33 cellular contexts compared by ENCODE assay signal in genomic region chrX:117215683-117216082, GRCh38.
"Had no signal": no experiment of that assay in that cellular context is flagged by ENCODE, and none has a peak within 500 bp of the region (broad histone marks: within the 10 kb centered on the region; RNA-seq: fewer than 3 reads in every experiment).

No MANE protein-coding gene starts in this region.

- H3K9ac ChIP-seq: parathyroid adenoma had no signal

- H3K4me1 ChIP-seq: parathyroid adenoma, psoas muscle, spleen, suprapubic skin, testis, tibial artery, transverse colon, upper lobe of right lung, uterus had no signal

- H3K36me3 ChIP-seq: neutrophil, ovary, spleen, suprapubic skin, tibial artery, transverse colon, upper lobe of right lung, uterus had no signal

- H3K27ac ChIP-seq: neutrophil, ovary, parathyroid adenoma, psoas muscle, skin epidermis, spleen, suprapubic skin, testis, tibial artery, transverse colon, upper lobe of right lung, uterus had no signal

- H3K4me3 Mint-ChIP-seq: naive thymus-derived CD8-positive, alpha-beta T cell; natural killer cell treated with Interleukin-12 subunit alpha and Interleukin-12 subunit beta and Interleukin-15 and Interleukin-18, amount 100 ng/mL, for 72 hours; nephron progenitor cell; neural crest cell; stimulated activated memory B cell treated with anti-CD40 and anti-IgM and Interleukin-4, amounts not matched to agents 10 μg/mL and 1 μg/mL and 100 μg/mL, for 72 hours; stimulated activated naive CD8-positive, alpha-beta T cell treated with anti-CD3 and anti-CD28 coated beads, Interleukin-15, amount 100 ng/mL, for 72 hours; type B pancreatic cell had no signal

- H3K36me3 Mint-ChIP-seq: natural killer cell treated with Interleukin-12 subunit alpha and Interleukin-12 subunit beta and Interleukin-15 and Interleukin-18, amount 100 ng/mL, for 72 hours; stimulated activated memory B cell treated with anti-CD40 and anti-IgM and Interleukin-4, amounts not matched to agents 10 μg/mL and 1 μg/mL and 100 μg/mL, for 72 hours; type B pancreatic cell had no signal

- H3K4me3 ChIP-seq: ovary, psoas muscle, skin epidermis, smooth muscle cell, spleen, suprapubic skin, testis, tibial artery, transverse colon, upper lobe of right lung, uterus had no signal

- ATAC-seq: naive thymus-derived CD8-positive, alpha-beta T cell; natural killer cell treated with Interleukin-12 subunit alpha and Interleukin-12 subunit beta and Interleukin-15 and Interleukin-18, amount 100 ng/mL, for 72 hours; psoas muscle; right cardiac atrium; sciatic nerve; stimulated activated memory B cell treated with anti-CD40 and anti-IgM and Interleukin-4, amounts not matched to agents 10 μg/mL and 1 μg/mL and 100 μg/mL, for 72 hours; stimulated activated naive CD8-positive, alpha-beta T cell treated with anti-CD3 and anti-CD28 coated beads, Interleukin-15, amount 100 ng/mL, for 72 hours; stimulated activated naive CD8-positive, alpha-beta T cell treated with anti-CD3 and anti-CD28 coated beads, Interleukin-15, Interleukin-2, amounts not matched to agents 100 U/mL and 50 U/mL, for 24 hours; upper lobe of right lung had no signal

- DNase-seq: naive thymus-derived CD8-positive, alpha-beta T cell; nephron progenitor cell; nucleus accumbens; ovary; posterior cingulate gyrus; psoas muscle; right cardiac atrium; spleen; stimulated activated CD4-positive, alpha-beta T cell treated with anti-CD3 and anti-CD28 coated beads, Interleukin-12 subunit alpha, Interleukin-12 subunit beta, amount 100 ng/mL, for 4 hours; stimulated activated CD4-positive, alpha-beta T cell treated with anti-CD3 and anti-CD28 coated beads, Interleukin-1b, Interleukin-23, amount 100 ng/mL, for 48 hours; stimulated activated CD4-positive, alpha-beta T cell treated with anti-CD3 and anti-CD28 coated beads, Interleukin-4, amount 100 ng/mL, for 1 hour; stimulated activated CD4-positive, alpha-beta T cell treated with anti-CD3 and anti-CD28 coated beads, Interleukin-4, amount 100 ng/mL, for 4 hours; stimulated activated CD8-positive, alpha-beta memory T cell treated with anti-CD3 and anti-CD28 coated beads, Interleukin-4, amount 100 ng/mL, for 48 hours; stimulated activated naive CD4-positive, alpha-beta T cell; stimulated activated naive CD8-positive, alpha-beta T cell treated with anti-CD3 and anti-CD28 coated beads, Interleukin-15, amount 100 ng/mL, for 72 hours; stimulated activated naive CD8-positive, alpha-beta T cell treated with anti-CD3 and anti-CD28 coated beads, Interleukin-15, Interleukin-2, amounts not matched to agents 100 U/mL and 50 U/mL, for 24 hours; substantia nigra; testis; tibial artery; transverse colon; upper lobe of right lung; uterus had no signal

- H3K27ac Mint-ChIP-seq: naive thymus-derived CD8-positive, alpha-beta T cell; natural killer cell treated with Interleukin-12 subunit alpha and Interleukin-12 subunit beta and Interleukin-15 and Interleukin-18, amount 100 ng/mL, for 72 hours; nephron progenitor cell; progenitor cell of endocrine pancreas; stimulated activated memory B cell treated with anti-CD40 and anti-IgM and Interleukin-4, amounts not matched to agents 10 μg/mL and 1 μg/mL and 100 μg/mL, for 72 hours; stimulated activated naive CD8-positive, alpha-beta T cell treated with anti-CD3 and anti-CD28 coated beads, Interleukin-15, amount 100 ng/mL, for 72 hours; type B pancreatic cell had no signal

- H3K27me3 Mint-ChIP-seq: naive thymus-derived CD8-positive, alpha-beta T cell; natural killer cell treated with Interleukin-12 subunit alpha and Interleukin-12 subunit beta and Interleukin-15 and Interleukin-18, amount 100 ng/mL, for 72 hours; progenitor cell of endocrine pancreas; stimulated activated memory B cell treated with anti-CD40 and anti-IgM and Interleukin-4, amounts not matched to agents 10 μg/mL and 1 μg/mL and 100 μg/mL, for 72 hours; stimulated activated naive CD8-positive, alpha-beta T cell treated with anti-CD3 and anti-CD28 coated beads, Interleukin-15, amount 100 ng/mL, for 72 hours; type B pancreatic cell had no signal

- H3K9me3 Mint-ChIP-seq: nephron progenitor cell; stimulated activated memory B cell treated with anti-CD40 and anti-IgM and Interleukin-4, amounts not matched to agents 10 μg/mL and 1 μg/mL and 100 μg/mL, for 72 hours; stimulated activated naive CD8-positive, alpha-beta T cell treated with anti-CD3 and anti-CD28 coated beads, Interleukin-15, amount 100 ng/mL, for 72 hours; type B pancreatic cell had no signal

- H2AFZ ChIP-seq: parathyroid adenoma had no signal

- H3K27me3 ChIP-seq: neutrophil, ovary, spleen, suprapubic skin, testis, tibial artery, transverse colon, upper lobe of right lung, uterus had no signal

- H3K4me1 Mint-ChIP-seq: naive thymus-derived CD8-positive, alpha-beta T cell; nephron progenitor cell; stimulated activated memory B cell treated with anti-CD40 and anti-IgM and Interleukin-4, amounts not matched to agents 10 μg/mL and 1 μg/mL and 100 μg/mL, for 72 hours; stimulated activated naive CD8-positive, alpha-beta T cell treated with anti-CD3 and anti-CD28 coated beads, Interleukin-15, amount 100 ng/mL, for 72 hours had no signal

- H3K9me3 ChIP-seq: neutrophil, ovary, psoas muscle, spleen, suprapubic skin, testis, tibial artery, transverse colon, upper lobe of right lung, uterus had no signal

- H3K4me2 ChIP-seq: smooth muscle cell had no signal
